8 cellular contexts compared by ENCODE assay signal in genomic region chr4:143381171-143382118, GRCh38. TPM values are rescaled to one million over a fixed set of nuclear protein-coding genes. Genes with fewer than 3 reads are reported as not detected.
DNase-seq lines count a peak whose midpoint lies in the region; ATAC-seq and TF ChIP-seq lines count a peak whose summit lies in the region.

No MANE protein-coding gene starts in this region.

- no peak overlapping the region for H3K4me3 Mint-ChIP-seq in T-cell

- intact Hi-C loops in prostate gland (cut with DNase I) = loop anchor here (5.0 to 10.0 kb wide), 2 partner anchors 44 to 133 kb away; partner anchors contain the start of genes GAB1 and SMARCA5

- H3K36me3 ChIP-seq in prostate gland = no peaks in the 10 kb centered on the region

- H3K27ac Mint-ChIP-seq in T-cell = no peak overlapping the region

- no peaks in the 10 kb centered on the region for H3K36me3 Mint-ChIP-seq in T-cell

- peaks cover 0 to 3% (median 0%) of the 10 kb centered on the region in 3 donors for H3K4me1 Mint-ChIP-seq in T-cell

- H3K27me3 Mint-ChIP-seq in T-cell = no peaks in the 10 kb centered on the region

- ATAC-seq in HG02588 (IDR thresholded peaks at IDR 0.05; ENCODE audit: unreplicated experiment) (peak; percentile 31), T-cell (replicated peaks in 1 of 4) (no peak)

- H3K4me1 ChIP-seq in prostate gland (replicated peaks) = no peaks in the 10 kb centered on the region

- H3K9me3 Mint-ChIP-seq in T-cell = no peaks in the 10 kb centered on the region

- WGBS in prostate gland = 21% methylated on average over 8 of the region's 8 CpGs

- peak overlapping the region; percentile 55 to 62 for H3K27ac ChIP-seq in prostate gland

- CTCF ChIA-PET in T-cell (lab: Charles Lee) = no interaction called here

- DNase-seq in GM04504 (ENCODE audit: low read depth) = peak; percentile 72
- DNase-seq in RKO (ENCODE audit: low spot score) = peak; percentile 12
- peak; percentile 91 for DNase-seq in glomerular visceral epithelial cell (ENCODE audit: extremely low spot score)
- DNase-seq in prostate gland (ENCODE audit: low spot score) = peak; percentile 63
- DNase-seq in T-cell = no peak
- DNase-seq in NCI-H524 treated with DMSO at 0.1 percent for 48 hours (lab: John Stamatoyannopoulos, UW) = no peak
- no peak for DNase-seq in OCI-M1 (lab: John Stamatoyannopoulos, UW)

- TF ChIP-seq POLR2A in prostate gland (IDR thresholded peaks at IDR 0.05) = no peak

- no peak overlapping the region for H3K4me3 ChIP-seq in prostate gland

- no peak for TF ChIP-seq CTCF in prostate gland (IDR thresholded peaks at IDR 0.05)

- H3K9me3 ChIP-seq in prostate gland = no peaks in the 10 kb centered on the region

- no peaks in the 10 kb centered on the region for H3K27me3 ChIP-seq in prostate gland (replicated peaks; ENCODE audit: insufficient read depth)

- POLR2A ChIA-PET in T-cell (lab: Charles Lee) = no interaction called here

RNA-seq across cellular contexts. Expression of gene GAB1, which starts 44.8 kb away (rescaled TPM):
- total RNA-seq in prostate gland (10 to 100 TPM; 13.7 to 61.1 TPM), T-cell (1 to 10 TPM in 2 of 5 donors, under 1 TPM in 3; 0.20 to 1.7 (median 0.96) TPM)

Comparison
In these comparisons a context has a peak if more than half of its experiments do, and no peak if none do; other contexts are left out.
1. DNase-seq: peak in GM04504 (single experiment), RKO (single experiment), glomerular visceral epithelial cell (single experiment) and prostate gland (single experiment); none in T-cell (0 of 34), NCI-H524 treated with DMSO at 0.1 percent for 48 hours (single experiment) and OCI-M1 (single experiment).
2. RNA of gene GAB1, which starts 44.8 kb away (total RNA-seq): 13.7 to 61.1 TPM in prostate gland; 0.20 to 1.7 TPM in T-cell; every median in the first group is over 4 times any median in the second.